In the genomic region with DNA sequence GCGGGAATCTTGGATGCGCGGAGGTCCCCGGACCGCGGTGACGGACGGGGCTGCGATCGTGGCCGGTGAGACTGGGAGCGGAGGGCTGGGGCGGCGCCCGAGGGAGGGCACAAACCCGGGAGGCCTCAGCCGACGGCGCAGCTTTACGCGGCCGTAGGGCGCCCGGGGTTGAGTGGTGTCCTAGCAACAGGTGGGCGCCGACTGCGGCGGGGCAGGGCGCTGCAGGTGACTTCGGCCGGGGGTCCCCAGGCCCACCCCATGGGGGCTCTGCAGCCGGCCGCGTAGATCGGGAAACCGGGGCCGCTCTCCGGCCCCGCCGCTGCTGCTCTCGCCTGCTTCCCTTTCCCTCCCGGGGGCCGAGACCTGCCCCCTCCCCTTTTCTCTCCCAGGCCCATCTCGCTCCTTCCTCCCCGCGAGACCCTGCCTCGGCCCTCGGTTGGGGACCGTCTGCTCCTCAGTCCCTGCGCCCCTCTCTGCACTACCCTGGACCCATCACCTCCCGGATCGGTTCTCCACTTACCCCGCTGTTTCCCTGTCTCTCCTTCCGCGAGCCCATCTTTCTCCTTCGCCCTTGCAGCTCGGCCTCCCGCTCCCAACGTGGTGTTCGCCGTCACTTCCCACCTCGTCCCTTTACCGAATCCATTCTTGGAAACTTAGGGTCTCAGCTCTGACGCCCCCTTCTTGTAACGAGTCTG, we compare ENCODE assay signal across 8 cellular contexts.
DNase-seq lines count a peak whose midpoint lies in the region; ATAC-seq and TF ChIP-seq lines count a peak whose summit lies in the region.

No MANE protein-coding gene starts in this region.

- DNase-seq in GM13976 (ENCODE audit: low spot score): peak; percentile 63
- peak; percentile 34 for DNase-seq in activated naive CD4-positive, alpha-beta T cell treated with anti-CD3 and anti-CD28 coated beads, Interleukin-2, amount 50 U/mL, for 16 hours
- DNase-seq in iPS DF 6.9 (ENCODE audit: low read depth, low spot score): no peak
- no peak for DNase-seq in skeletal muscle cell (ENCODE audit: low read depth)
- DNase-seq in SHP77 (lab: John Stamatoyannopoulos, UW): no peak
- no peak for DNase-seq in cortex of kidney (lab: John Stamatoyannopoulos, UW)
- no peak for DNase-seq in GOT3 (lab: John Stamatoyannopoulos, UW)

- in situ Hi-C loops in GM13976 (cut with MboI; ENCODE audit: low sequenced_read_pairs, unreplicated experiment): no loop called here

- H3K27ac ChIP-seq in iPS DF 6.9 (ENCODE audit: low read length): no peak overlapping the region

- H3K9me3 ChIP-seq in iPS DF 6.9 (ENCODE audit: control insufficient read depth, insufficient read depth, low read length): no peaks in the 10 kb centered on the region

- peak; percentile 59 for ATAC-seq in HG02852 (IDR thresholded peaks at IDR 0.05; ENCODE audit: unreplicated experiment)

- no peak for TF ChIP-seq CTCF in GM13976 (IDR thresholded peaks at IDR 0.05; ENCODE audit: borderline replicate concordance, control extremely low read depth, extremely low read depth, insufficient read depth, missing control alignments)

- no peaks in the 10 kb centered on the region for H3K4me1 ChIP-seq in iPS DF 6.9 (ENCODE audit: control insufficient read depth, insufficient read depth, low read length)

- no peaks in the 10 kb centered on the region for H3K36me3 ChIP-seq in iPS DF 6.9 (ENCODE audit: control insufficient read depth, insufficient read depth, low read length)

- H3K27me3 ChIP-seq in iPS DF 6.9 (ENCODE audit: control insufficient read depth, insufficient read depth, low read length): no peaks in the 10 kb centered on the region; the same call in 1 of the 2 replicates

- no CpG with 5 or more reads among the region's 65 CpGs for WGBS in iPS DF 6.9 (ENCODE audit: insufficient coverage, insufficient read length)

- H3K4me3 ChIP-seq in iPS DF 6.9 (ENCODE audit: low read length) (peak overlapping the region; percentile 77), skeletal muscle cell (ENCODE audit: low read depth, low read length) (peak overlapping the region; percentile 43)

Comparison
In these comparisons a context has a peak if more than half of its experiments do, and no peak if none do; other contexts are left out.
1. DNase-seq: peak in GM13976 (single experiment) and activated naive CD4-positive, alpha-beta T cell treated with anti-CD3 and anti-CD28 coated beads, Interleukin-2, amount 50 U/mL, for 16 hours (single experiment); none in iPS DF 6.9 (single experiment), skeletal muscle cell (single experiment), SHP77 (0 of 2), cortex of kidney (single experiment) and GOT3 (single experiment).